Comparison of ENCODE assay signal across 9 cellular contexts in the genomic region with DNA sequence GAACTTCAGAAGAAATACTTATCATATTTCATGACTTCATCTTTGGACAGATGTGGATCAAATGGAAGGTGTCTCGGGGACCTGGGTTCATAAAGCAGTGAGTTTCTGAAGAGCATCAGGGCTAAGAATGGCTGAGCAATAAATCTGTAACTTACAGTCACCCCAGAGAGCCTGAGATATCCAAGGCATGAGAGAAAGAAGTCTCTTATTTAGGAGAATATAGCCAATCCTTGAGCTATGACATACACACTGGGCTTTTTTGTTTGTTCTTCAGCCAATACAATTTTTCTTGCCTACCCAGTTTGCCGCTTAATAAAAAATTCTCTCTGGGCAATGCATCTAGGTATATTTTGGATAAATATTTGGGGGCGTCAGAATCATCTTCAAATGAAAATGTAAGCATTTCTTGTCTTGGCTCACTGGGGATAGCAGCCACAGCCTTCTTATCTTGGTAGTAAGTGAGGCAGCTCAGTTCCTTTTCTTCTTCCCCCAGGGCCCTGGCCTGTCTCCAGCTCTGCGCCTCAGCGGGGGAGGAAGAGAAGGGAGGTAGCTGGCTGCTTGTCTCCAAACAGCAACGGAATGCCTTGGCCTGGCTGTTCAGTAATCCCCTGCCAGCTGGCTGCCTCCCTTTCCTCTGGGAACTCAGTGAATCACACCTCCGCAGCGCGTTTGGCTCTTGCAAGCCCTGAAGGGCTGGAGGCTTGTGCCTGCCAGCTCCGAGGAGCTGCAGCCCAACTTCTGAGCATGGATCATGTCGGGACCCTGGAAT.
DNase-seq lines count a peak whose midpoint lies in the region; ATAC-seq and TF ChIP-seq lines count a peak whose summit lies in the region.
"Had no signal": no experiment of that assay in that cellular context is flagged by ENCODE, and none has a peak within 500 bp of the region (broad histone marks: within the 10 kb centered on the region; RNA-seq: fewer than 3 reads in every experiment).

No MANE protein-coding gene starts in this region.

- H3K36me3 ChIP-seq in transverse colon: no peaks in the 10 kb centered on the region

- TF ChIP-seq POLR2A in lower leg skin (IDR thresholded peaks at IDR 0.05): no peak
- no peak for TF ChIP-seq POLR2A in transverse colon (IDR thresholded peaks at IDR 0.05)

- H3K27ac ChIP-seq in transverse colon: peak overlapping the region; percentile 50 to 75 (median 68)

- intact Hi-C loops in lower leg skin (cut with DNase I; ENCODE audit: low total_unique reads): loop anchor here (10.0 kb wide), 1 partner anchor 681 kb away; no protein-coding TSS in a partner anchor
- intact Hi-C loops in transverse colon (cut with DNase I; ENCODE audit: low total_unique reads): no loop called here

- in situ Hi-C loops in transverse colon (cut with MboI; ENCODE audit: low pct_ligation_motif_present in 1 of 4, low pct_unique_long_range_greater_than_20kb in 1 of 4, low sequenced_read_pairs in 3 of 4): loop anchor here in 1 of 4 donors (25.0 kb wide), 1 partner anchor 732 kb away; no protein-coding TSS in a partner anchor

- WGBS in lower leg skin, 2 donors: 4 to 8% methylated on average over 8 to 11 of the region's 11 CpGs
- 14 to 50% methylated on average over 1 to 11 of the region's 11 CpGs for WGBS in transverse colon (ENCODE audit: low coverage in 1 of 2), 2 donors

- DNase-seq in AML-193 (lab: John Stamatoyannopoulos, UW) (peak; percentile 78 to 79), NCI-H460 (ENCODE audit: extremely low read depth, low read depth) (peak; percentile 20), dedifferentiated amniotic fluid mesenchymal stem cell (ENCODE audit: extremely low spot score) (peak; percentile 98), lower leg skin (ENCODE audit: low spot score in 2 of 2) (peak; percentile 92 to 98), transverse colon (peak; percentile 83)
- DNase-seq: activated naive CD8-positive, alpha-beta T cell treated with anti-CD3 and anti-CD28 coated beads, Interleukin-2, amount 10 ng/mL, durations not matched to agents 7 days and 5 days had no signal

- TF ChIP-seq CTCF in lower leg skin (IDR thresholded peaks at IDR 0.05): no peak
- no peak for TF ChIP-seq CTCF in transverse colon (IDR thresholded peaks at IDR 0.05)

- H3K4me3 ChIP-seq in lower leg skin (ENCODE audit: low read depth, poor library complexity, severe bottlenecking) (no peak overlapping the region), transverse colon (no peak overlapping the region)

- ATAC-seq in GM19035 (IDR thresholded peaks at IDR 0.05; ENCODE audit: unreplicated experiment): no peak
- no peak for ATAC-seq in HG03460 (IDR thresholded peaks at IDR 0.05; ENCODE audit: unreplicated experiment)
- ATAC-seq in GM21576 (IDR thresholded peaks at IDR 0.05; ENCODE audit: unreplicated experiment): no peak

- no peaks in the 10 kb centered on the region for H3K27me3 ChIP-seq in transverse colon

- TF ChIP-seq EP300 in transverse colon (IDR thresholded peaks at IDR 0.05; ENCODE audit: low read depth): no peak

- no peaks in the 10 kb centered on the region for H3K9me3 ChIP-seq in transverse colon

- peaks cover 5 to 24% (median 17%) of the 10 kb centered on the region in 4 donors for H3K4me1 ChIP-seq in transverse colon

Comparison
In these comparisons a context has a peak if more than half of its experiments do, and no peak if none do; other contexts are left out.
1. DNase-seq: peak in every context shown above with its lines; median percentile 98 in dedifferentiated amniotic fluid mesenchymal stem cell; 95 in lower leg skin; 83 in transverse colon; 78 in AML-193; 20 in NCI-H460.